1 cellular context compared by ENCODE assay signal in genomic region chr4:6891436-6892170, GRCh38.
TF ChIP-seq lines count a peak whose summit lies in the region.

No MANE protein-coding gene starts in this region.

TF ChIP-seq in IMR-90, 13 proteins besides CTCF, POLR2A, EP300 and RAD21 (continued from another document):
- no peak for TF ChIP-seq USF2 (IDR thresholded peaks at IDR 0.05; ENCODE audit: low read depth, low read length)
- TF ChIP-seq MXI1 (IDR thresholded peaks at IDR 0.05; ENCODE audit: borderline replicate concordance, low read depth, low read length), result no peak
- TF ChIP-seq ELK1 (IDR thresholded peaks at IDR 0.05; ENCODE audit: borderline replicate concordance, low read depth, low read length), result no peak
- no peak for TF ChIP-seq MAZ (IDR thresholded peaks at IDR 0.05; ENCODE audit: borderline replicate concordance, low read depth, low read length)
- no peak for TF ChIP-seq CEBPB (IDR thresholded peaks at IDR 0.05; ENCODE audit: low read depth, low read length)
- no peak for TF ChIP-seq RFX5 (IDR thresholded peaks at IDR 0.05; ENCODE audit: low read depth, low read length)
- no peak for TF ChIP-seq SMC3 (IDR thresholded peaks at IDR 0.05; ENCODE audit: low read depth, low read length)
- TF ChIP-seq CHD1 (IDR thresholded peaks at IDR 0.05; ENCODE audit: low read depth, low read length), result no peak
TF ChIP-seq in IMR-90: peak in this region for 0.
